ENCODE assay signal across 8 cellular contexts in genomic region chr1:16145988-16146887, GRCh38. TPM values are rescaled to one million over a fixed set of nuclear protein-coding genes. Genes with fewer than 3 reads are reported as not detected.
DNase-seq lines count a peak whose midpoint lies in the region; ATAC-seq and TF ChIP-seq lines count a peak whose summit lies in the region.

No MANE protein-coding gene starts in this region.

- POLR2A ChIA-PET in T-cell (lab: Charles Lee), result no interaction called here

- no peaks in the 10 kb centered on the region for H3K9me3 Mint-ChIP-seq in T-cell

- DNase-seq in GM20000 (ENCODE audit: low spot score) (peak; percentile 66), SW 1271 (lab: John Stamatoyannopoulos, UW) (peak; percentile 63 to 85), glomerular visceral epithelial cell (ENCODE audit: extremely low spot score) (peak; percentile 96), pulmonary artery endothelial cell (ENCODE audit: low read depth, low spot score) (peak; percentile 82), T-cell (no peak)
- DNase-seq in stimulated activated CD4-positive, alpha-beta T cell treated with anti-CD3 and anti-CD28 coated beads, Interleukin-4, amount 100 ng/mL, for 1 hour, result no peak

- peaks cover 0 to 2% of the 10 kb centered on the region in 2 donors for H3K27me3 Mint-ChIP-seq in T-cell

- H3K36me3 Mint-ChIP-seq in T-cell, result no peaks in the 10 kb centered on the region

- CTCF ChIA-PET in T-cell (lab: Charles Lee), result no interaction called here

- H3K4me3 Mint-ChIP-seq in T-cell, result no peak overlapping the region

- TF ChIP-seq CTCF in GM20000 (IDR thresholded peaks at IDR 0.05; ENCODE audit: extremely low read depth, missing control alignments), result no peak

- ATAC-seq in GM21619 (IDR thresholded peaks at IDR 0.05; ENCODE audit: unreplicated experiment) (no peak), T-cell (replicated peaks in 1 of 4) (no peak), HG03045 (IDR thresholded peaks at IDR 0.05; ENCODE audit: unreplicated experiment) (no peak)

- no peak overlapping the region for H3K27ac Mint-ChIP-seq in T-cell

- H3K4me1 Mint-ChIP-seq in T-cell, result peaks cover 9 to 14% (median 13%) of the 10 kb centered on the region in 3 donors

RNA-seq across cellular contexts. Expression of gene EPHA2, which starts 9.6 kb away (rescaled TPM):
- total RNA-seq in pulmonary artery endothelial cell (103 and 130 TPM in 2 replicates), T-cell (under 1 TPM in 4 of 5 donors, not detected in 1; 0.19 to 0.66 (median 0.41) TPM)

Comparison
In these comparisons a context has a peak if more than half of its experiments do, and no peak if none do; other contexts are left out.
1. DNase-seq: peak in GM20000 (single experiment), SW 1271 (2 of 2), glomerular visceral epithelial cell (single experiment) and pulmonary artery endothelial cell (single experiment); none in T-cell (0 of 34) and stimulated activated CD4-positive, alpha-beta T cell treated with anti-CD3 and anti-CD28 coated beads, Interleukin-4, amount 100 ng/mL, for 1 hour (single experiment).
2. RNA of gene EPHA2, which starts 9.6 kb away (total RNA-seq): 103 to 130 TPM in pulmonary artery endothelial cell; 0.19 to 0.66 TPM in T-cell; every median in the first group is over 10 times any median in the second.